1 cellular context compared by ENCODE assay signal in genomic region chr2:48320747-48321146, GRCh38.
TF ChIP-seq lines count a peak whose summit lies in the region.

No MANE protein-coding gene starts in this region.

TF ChIP-seq in IMR-90, 13 proteins besides CTCF, POLR2A, EP300 and RAD21 (continued from another document):
- TF ChIP-seq MXI1 (IDR thresholded peaks at IDR 0.05; ENCODE audit: borderline replicate concordance, low read depth, low read length), result no peak
- TF ChIP-seq MAZ (IDR thresholded peaks at IDR 0.05; ENCODE audit: borderline replicate concordance, low read depth, low read length), result no peak
- no peak for TF ChIP-seq SMC3 (IDR thresholded peaks at IDR 0.05; ENCODE audit: low read depth, low read length)
- TF ChIP-seq FOS (IDR thresholded peaks at IDR 0.05; ENCODE audit: low read depth, low read length), result no peak
- TF ChIP-seq, protein P1, sequence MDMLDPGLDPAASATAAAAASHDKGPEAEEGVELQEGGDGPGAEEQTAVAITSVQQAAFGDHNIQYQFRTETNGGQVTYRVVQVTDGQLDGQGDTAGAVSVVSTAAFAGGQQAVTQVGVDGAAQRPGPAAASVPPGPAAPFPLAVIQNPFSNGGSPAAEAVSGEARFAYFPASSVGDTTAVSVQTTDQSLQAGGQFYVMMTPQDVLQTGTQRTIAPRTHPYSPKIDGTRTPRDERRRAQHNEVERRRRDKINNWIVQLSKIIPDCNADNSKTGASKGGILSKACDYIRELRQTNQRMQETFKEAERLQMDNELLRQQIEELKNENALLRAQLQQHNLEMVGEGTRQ (IDR thresholded peaks at IDR 0.05; ENCODE audit: low read depth, low read length), result no peak
- no peak for TF ChIP-seq NFE2L2 (IDR thresholded peaks at IDR 0.05; ENCODE audit: low read depth, low read length)
